9 cellular contexts compared by ENCODE assay signal in genomic region chr2:219442206-219443015, GRCh38. TPM values are rescaled to one million over a fixed set of nuclear protein-coding genes. Genes with fewer than 3 reads are reported as not detected.
DNase-seq lines count a peak whose midpoint lies in the region; ATAC-seq and TF ChIP-seq lines count a peak whose summit lies in the region.
"Had no signal": no experiment of that assay in that cellular context is flagged by ENCODE, and none has a peak within 500 bp of the region (broad histone marks: within the 10 kb centered on the region; RNA-seq: fewer than 3 reads in every experiment).

No MANE protein-coding gene starts in this region.

- CTCF ChIA-PET in HEK293T (lab: Yijun Ruan, JAX) = interaction anchor here (0.6 to 0.7 kb wide), 2 partner anchors 17 to 40 kb away, joined by 4 read pairs; no protein-coding TSS in a partner anchor

- H3K9ac ChIP-seq in GM23248 = peak overlapping the region; percentile 60
- H3K9ac ChIP-seq in SK-N-MC (ENCODE audit: insufficient read length) = peak overlapping the region; percentile 45

- H3K79me2 ChIP-seq in GM23248 (ENCODE audit: insufficient read depth) = peaks cover 17% of the 10 kb centered on the region

- WGBS in GM23248 (ENCODE audit: low coverage in 1 of 2, low lambda C conversion rate in 2 of 2, missing lambda C conversion rate in 2 of 2), 2 experiments = 3 to 11% methylated on average over 10 to 42 of the region's 45 CpGs

- H3K9me2 ChIP-seq in GM23248 (ENCODE audit: insufficient read depth) = no peaks in the 10 kb centered on the region

- H3K36me3 ChIP-seq in GM23248 (ENCODE audit: low read depth) (no peaks in the 10 kb centered on the region), SK-N-MC (ENCODE audit: insufficient read depth, low read length) (no peaks in the 10 kb centered on the region)

- peak overlapping the region; percentile 86 for H3K4me2 ChIP-seq in GM23248 (ENCODE audit: unreplicated experiment)

- peaks cover 12% of the 10 kb centered on the region; the same call in 1 of the 2 replicates for H3F3A ChIP-seq in GM23248 (ENCODE audit: insufficient read depth)

- peak overlapping the region; percentile 32; the same call in 1 of the 2 replicates for H2AFZ ChIP-seq in GM23248

- ATAC-seq in GM18873 (IDR thresholded peaks at IDR 0.05; ENCODE audit: low FRiP score, unreplicated experiment) = no peak

- POLR2A ChIA-PET in HEK293T (lab: Yijun Ruan, JAX) = interaction anchor here (0.6 to 1.3 kb wide), 3 partner anchors 8 to 54 kb away, joined by 3 to 5 read pairs (median 4); partner anchors contain the start of gene DNPEP

- TF ChIP-seq CTCF in fibroblast of pulmonary artery (IDR thresholded peaks at IDR 0.05; ENCODE audit: low read length, missing control alignments) (no peak), retinal pigment epithelial cell (conservative IDR thresholded peaks at IDR 0.05; ENCODE audit: low read depth, low read length) (no peak)

- peaks cover 34% of the 10 kb centered on the region for H3K4me1 ChIP-seq in GM23248 (ENCODE audit: insufficient read depth)

- H3K27ac ChIP-seq in GM23248 = no peak overlapping the region
- H3K27ac ChIP-seq in SK-N-MC = no peak overlapping the region

- H3K27me3 ChIP-seq in GM23248 (replicated peaks; ENCODE audit: insufficient read depth) = no peaks in the 10 kb centered on the region

- in situ Hi-C loops in GM23248 (cut with MboI) = no loop called here

- peak overlapping the region; percentile 64 for H3K4me3 ChIP-seq in GM23248
- peak overlapping the region; percentile 75 for H3K4me3 ChIP-seq in SK-N-MC
- peak overlapping the region; percentile 55 for H3K4me3 ChIP-seq in fibroblast of pulmonary artery (replicated peaks; ENCODE audit: low read depth, low read length)
- H3K4me3 ChIP-seq in retinal pigment epithelial cell (ENCODE audit: low read length) = peak overlapping the region; percentile 51

- DNase-seq in GM23248 = peak; percentile 50
- DNase-seq in SK-N-MC (ENCODE audit: low read depth, low spot score) = no peak
- no peak for DNase-seq in fibroblast of pulmonary artery (ENCODE audit: low read depth)
- DNase-seq in retinal pigment epithelial cell (ENCODE audit: low read depth) = no peak
- DNase-seq in glomerular visceral epithelial cell (ENCODE audit: extremely low spot score) = no peak
- no peak for DNase-seq in NCI-H1092 (lab: John Stamatoyannopoulos, UW)
- no peak for DNase-seq in HEK293T (ENCODE audit: extremely low spot score)
- DNase-seq: T1000 had no signal

- H3K9me3 ChIP-seq in GM23248 (ENCODE audit: low read depth) (no peaks in the 10 kb centered on the region), SK-N-MC (ENCODE audit: low read depth, low read length) (no peaks in the 10 kb centered on the region)

- no peaks in the 10 kb centered on the region for H4K20me1 ChIP-seq in GM23248 (ENCODE audit: insufficient read depth)

TF ChIP-seq in HEK293T, 16 proteins besides CTCF, POLR2A, EP300 and RAD21:
- no peak for TF ChIP-seq NFRKB (IDR thresholded peaks at IDR 0.05)
- no peak for TF ChIP-seq ZNF384 (IDR thresholded peaks at IDR 0.05)
- no peak for TF ChIP-seq PKNOX1 (IDR thresholded peaks at IDR 0.05)
- TF ChIP-seq ELF4 (IDR thresholded peaks at IDR 0.05) = no peak
- no peak for TF ChIP-seq SP1 (IDR thresholded peaks at IDR 0.05)
- no peak for TF ChIP-seq FOXA1 (IDR thresholded peaks at IDR 0.05)
- no peak for TF ChIP-seq L3MBTL2 (conservative IDR thresholded peaks at IDR 0.05)
- TF ChIP-seq HDGF (IDR thresholded peaks at IDR 0.05; ENCODE audit: borderline replicate concordance) = no peak
- TF ChIP-seq ARNT (IDR thresholded peaks at IDR 0.05) = no peak
- no peak for TF ChIP-seq BHLHE40 (IDR thresholded peaks at IDR 0.05; ENCODE audit: borderline replicate concordance)
- no peak for TF ChIP-seq SUZ12 (IDR thresholded peaks at IDR 0.05)
- TF ChIP-seq TARDBP (IDR thresholded peaks at IDR 0.05) = no peak
- TF ChIP-seq LEF1 (IDR thresholded peaks at IDR 0.05; ENCODE audit: borderline replicate concordance) = no peak
- no peak for TF ChIP-seq FOXK2 (IDR thresholded peaks at IDR 0.05)
- TF ChIP-seq CTBP1 (IDR thresholded peaks at IDR 0.05; ENCODE audit: borderline replicate concordance) = no peak
- TF ChIP-seq FOXM1 (IDR thresholded peaks at IDR 0.05; ENCODE audit: borderline replicate concordance) = no peak

RNA-seq across cellular contexts. Expression of gene SPEG, which starts 7.8 kb away (rescaled TPM):
- total RNA-seq in GM23248 (2014; rRNA removed; shearing (Covaris generic)) = 26.5 and 32.1 TPM in 2 replicates
- 6.8 and 9.4 TPM in 2 replicates for polyA plus RNA-seq in GM23248 (2016; fragmentation: Nextera tagmentation; extraction: Ambion mirVana)

RNA-seq across cellular contexts. Expression of gene DES, which starts 24.2 kb away (rescaled TPM):
- total RNA-seq in GM23248 (2014; rRNA removed; shearing (Covaris generic)) = 0.51 and 2.7 TPM in 2 replicates
- polyA plus RNA-seq in GM23248 (2016; fragmentation: Nextera tagmentation; extraction: Ambion mirVana) = 0.75 and 1.1 TPM in 2 replicates

RNA-seq across cellular contexts. Expression of gene DNPEP, which starts 54.7 kb away (rescaled TPM):
- 79.8 and 84.5 TPM in 2 replicates for total RNA-seq in GM23248 (2014; rRNA removed; shearing (Covaris generic))
- polyA plus RNA-seq in GM23248 (2016; fragmentation: Nextera tagmentation; extraction: Ambion mirVana) = 54.5 and 57.5 TPM in 2 replicates

RNA-seq across cellular contexts. Expression of gene GMPPA, which starts 56.3 kb away (rescaled TPM):
- total RNA-seq in GM23248 (2014; rRNA removed; shearing (Covaris generic)) = 60.6 and 72.2 TPM in 2 replicates
- polyA plus RNA-seq in GM23248 (2016; fragmentation: Nextera tagmentation; extraction: Ambion mirVana) = 64.4 and 65.6 TPM in 2 replicates
